18 cellular contexts compared by ENCODE assay signal in genomic region chr13:80096383-80096782, GRCh38.
A peak's percentile ranks its signal among the peaks of the same experiment; 100 is the strongest.
DNase-seq lines count a peak whose midpoint lies in the region; ATAC-seq, FAIRE-seq and TF ChIP-seq lines count a peak whose summit lies in the region.
"Had no signal": no experiment of that assay in that cellular context is flagged by ENCODE, and none has a peak within 500 bp of the region (broad histone marks: within the 10 kb centered on the region; RNA-seq: fewer than 3 reads in every experiment).

No MANE protein-coding gene starts in this region.

- peak overlapping the region in 2 of 3 experiments; percentile 70 to 78; a peak in 3 of 7 replicates for H3K27ac Mint-ChIP-seq in H9
- H3K27ac Mint-ChIP-seq: CD4-positive, alpha-beta memory T cell had no signal

- H3K56ac ChIP-seq in H9 (ENCODE audit: insufficient read length, low read depth, low read length): no peak overlapping the region

- no peak overlapping the region for H3K4ac ChIP-seq in H9 (ENCODE audit: low read depth, low read length)

- H2BK12ac ChIP-seq in H9 (ENCODE audit: insufficient read length, low read depth, low read length): no peak overlapping the region

- H2BK120ac ChIP-seq in H9 (ENCODE audit: low read depth, low read length, poor library complexity, severe bottlenecking): no peak overlapping the region

- no peak for DNase-seq in H9
- peak; percentile 1 for DNase-seq in astrocyte of the hippocampus (ENCODE audit: low read depth, low spot score)
- DNase-seq in left lobe of liver (ENCODE audit: low spot score): no peak
- no peak for DNase-seq in stimulated activated CD4-positive, alpha-beta T cell treated with anti-CD3 and anti-CD28 coated beads, Interleukin-15, amount 100 ng/mL, for 24 hours
- no peak for DNase-seq in urothelium cell line (ENCODE audit: low spot score)
- no peak for DNase-seq in iPS-NIHi11 (ENCODE audit: low spot score)
- DNase-seq: BE2C; CD4-positive, alpha-beta memory T cell; COR-L47; DMS153; DMS79 treated with DMSO at 0.1 percent for 48 hours; EL; GOT3; HCEC 1CT had no signal

- H3K4me2 ChIP-seq in H9 (ENCODE audit: insufficient read depth, insufficient read length, low read length): no peak overlapping the region

- no peak overlapping the region for H3K4me3 Mint-ChIP-seq in H9
- H3K4me3 Mint-ChIP-seq: CD4-positive, alpha-beta memory T cell had no signal

- H3K4me1 Mint-ChIP-seq in H9: peaks cover 9% of the 10 kb centered on the region in 2 experiments
- H3K4me1 Mint-ChIP-seq: CD4-positive, alpha-beta memory T cell had no signal

- no peak overlapping the region for H4K8ac ChIP-seq in H9 (replicated peaks; ENCODE audit: insufficient read length, low read depth, low read length)

- peak; percentile 42 for ATAC-seq in left lobe of liver
- ATAC-seq in activated CD4-positive, CD25-positive, alpha-beta regulatory T cell treated with anti-CD3 and anti-CD28 coated beads, Interleukin-2, amount 50 U/mL, for 24 hours: no peak

- H2BK5ac ChIP-seq in H9 (ENCODE audit: insufficient read length, low read length): no peak overlapping the region

- no peak overlapping the region for H2AFZ ChIP-seq in H9 (ENCODE audit: low read length)

- TF ChIP-seq CTCF in H9 (conservative IDR thresholded peaks at IDR 0.05): no peak

- no peak overlapping the region for H3K14ac ChIP-seq in H9 (ENCODE audit: insufficient read depth, low read length)

- no peaks in the 10 kb centered on the region for H3K9me3 ChIP-seq in H9 (ENCODE audit: control insufficient read depth, low read depth, low read length)
- H3K9me3 ChIP-seq: BE2C had no signal

- H3K79me1 ChIP-seq in H9 (ENCODE audit: insufficient read depth, low read depth, low read length, poor library complexity, severe bottlenecking): no peaks in the 10 kb centered on the region

- no peak overlapping the region for H2BK15ac ChIP-seq in H9 (ENCODE audit: low read depth, low read length)

- H2AK5ac ChIP-seq in H9 (ENCODE audit: insufficient read length, low read length): no peak overlapping the region

- no peak overlapping the region for H3K23ac ChIP-seq in H9 (ENCODE audit: insufficient read length, low read depth, low read length)

- no peak overlapping the region for H3K9ac ChIP-seq in H9 (ENCODE audit: extremely low read depth, insufficient read length, low read length)

- H3K36me3 Mint-ChIP-seq in H9 (ENCODE audit: insufficient read depth in 1 of 3, low read depth in 3 of 3): no peaks in the 10 kb centered on the region
- H3K36me3 Mint-ChIP-seq: CD4-positive, alpha-beta memory T cell had no signal

- H4K20me1 ChIP-seq in H9 (ENCODE audit: control insufficient read depth, insufficient read depth, insufficient read length): no peaks in the 10 kb centered on the region

- H3K9me3 Mint-ChIP-seq in H9: peaks cover 0 to 2% of the 10 kb centered on the region in 2 experiments; a peak in 1 of 5 replicates

- H3K18ac ChIP-seq in H9 (ENCODE audit: insufficient read length, low read depth, low read length): no peak overlapping the region

- no CpG with 5 or more reads among the region's 2 CpGs for WGBS in H9 (ENCODE audit: extremely low coverage, insufficient read length, low lambda C conversion rate)

- no peaks in the 10 kb centered on the region for H3K27me3 ChIP-seq in H9 (ENCODE audit: insufficient read depth, low read length)
- H3K27me3 ChIP-seq: BE2C had no signal

- no peak overlapping the region for H3K27ac ChIP-seq in H9 (ENCODE audit: insufficient read length, low read depth, low read length)
- H3K27ac ChIP-seq: C4-2B had no signal

- no peak for FAIRE-seq in urothelium cell line (lab: Jason Lieb, UNC)
- FAIRE-seq: D721Med, HTR-8/SVneo had no signal

- no peaks in the 10 kb centered on the region for H3K79me2 ChIP-seq in H9 (ENCODE audit: insufficient read depth, low read length)

- no peak overlapping the region for H3T11ph ChIP-seq in H9 (ENCODE audit: low read length)

- H2BK20ac ChIP-seq in H9 (ENCODE audit: low read depth, low read length, poor library complexity, severe bottlenecking): no peak overlapping the region

- no peaks in the 10 kb centered on the region; the same call in 1 of the 2 replicates for H3K4me1 ChIP-seq in H9 (ENCODE audit: insufficient read depth, low read length)

- H4K91ac ChIP-seq in H9 (ENCODE audit: insufficient read length, low read depth, low read length): no peak overlapping the region

- H3K27me3 Mint-ChIP-seq in H9 (ENCODE audit: low read depth): 0 out of 2 replicates have a peak, but pooled peaks cover 1% of the 10 kb centered on the region
- H3K27me3 Mint-ChIP-seq: CD4-positive, alpha-beta memory T cell had no signal

- no peak overlapping the region for H4K5ac ChIP-seq in H9 (ENCODE audit: insufficient read length, low read depth, low read length)

- H3K23me2 ChIP-seq in H9 (ENCODE audit: insufficient read length, low read depth, low read length, poor library complexity, severe bottlenecking): no peaks in the 10 kb centered on the region
